Comparison of ENCODE assay signal across 8 cellular contexts in the genomic region with DNA sequence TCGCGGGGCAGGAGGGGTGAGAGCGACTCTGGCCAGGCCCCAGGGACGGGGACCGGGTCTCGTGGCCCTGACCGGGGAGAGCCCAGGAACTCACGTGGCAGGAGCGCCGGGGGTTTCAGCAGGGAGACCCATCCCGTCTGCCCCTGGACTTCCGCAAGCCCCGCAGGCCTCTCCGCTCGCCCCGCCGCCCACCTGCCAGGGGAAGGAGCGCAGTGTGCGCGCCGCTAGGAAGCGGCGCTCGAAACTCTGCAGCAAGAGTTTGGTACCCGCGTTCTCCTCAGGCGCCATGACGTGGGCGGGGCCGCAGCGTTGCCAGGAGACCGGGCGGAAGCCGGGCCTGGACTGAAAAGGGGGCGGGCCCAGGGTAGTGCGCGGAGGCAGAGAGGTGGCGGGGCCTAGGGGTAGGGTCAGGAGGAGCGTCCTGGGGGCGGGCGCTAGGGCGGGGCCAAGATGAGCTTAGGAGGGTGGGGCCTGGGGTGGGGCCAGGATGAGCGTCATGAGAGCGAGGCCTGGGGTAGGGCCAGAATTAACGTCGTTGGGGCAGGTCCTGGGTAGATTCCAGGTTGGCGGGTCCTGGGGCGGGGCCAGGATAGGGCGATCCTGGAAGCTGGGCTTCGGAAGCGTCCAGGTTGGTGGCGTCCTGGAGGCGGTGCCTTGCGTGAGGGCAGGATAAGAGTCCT. TPM values are rescaled to one million over a fixed set of nuclear protein-coding genes. Genes with fewer than 3 reads are reported as not detected.
A peak's percentile ranks its signal among the peaks of the same experiment; 100 is the strongest.
DNase-seq lines count a peak whose midpoint lies in the region; ATAC-seq and TF ChIP-seq lines count a peak whose summit lies in the region.

No MANE protein-coding gene starts in this region.

- peaks cover 10% of the 10 kb centered on the region for H3K4me1 Mint-ChIP-seq in T-helper 1 cell treated with Interleukin-12 subunit alpha and Interleukin-12 subunit beta and Interleukin-4 antibody, amounts not matched to agents 30 μg/mL and 1 μg/mL, for 36 hours (ENCODE audit: low read depth)

- H3K4me3 ChIP-seq in psoas muscle (peak overlapping the region; percentile 84), uterus (peak overlapping the region; percentile 61 to 73)

- H3K27ac Mint-ChIP-seq in T-helper 1 cell treated with Interleukin-12 subunit alpha and Interleukin-12 subunit beta and Interleukin-4 antibody, amounts not matched to agents 30 μg/mL and 1 μg/mL, for 36 hours, result peak overlapping the region; percentile 100

- no peaks in the 10 kb centered on the region for H3K36me3 Mint-ChIP-seq in T-helper 1 cell treated with Interleukin-12 subunit alpha and Interleukin-12 subunit beta and Interleukin-4 antibody, amounts not matched to agents 30 μg/mL and 1 μg/mL, for 36 hours (ENCODE audit: low read depth)

- H3K9me3 Mint-ChIP-seq in T-helper 1 cell treated with Interleukin-12 subunit alpha and Interleukin-12 subunit beta and Interleukin-4 antibody, amounts not matched to agents 30 μg/mL and 1 μg/mL, for 36 hours, result no peaks in the 10 kb centered on the region

- H3K36me3 ChIP-seq in psoas muscle (ENCODE audit: insufficient read depth in 1 of 2, low read depth in 1 of 2) (no peaks in the 10 kb centered on the region), uterus (no peaks in the 10 kb centered on the region)

- peaks cover 15% of the 10 kb centered on the region for H3K27me3 Mint-ChIP-seq in T-helper 1 cell treated with Interleukin-12 subunit alpha and Interleukin-12 subunit beta and Interleukin-4 antibody, amounts not matched to agents 30 μg/mL and 1 μg/mL, for 36 hours (ENCODE audit: low read depth)

- DNase-seq in NCI-H1694 (lab: John Stamatoyannopoulos, UW), result peak; percentile 99
- DNase-seq in anterior cingulate cortex (lab: John Stamatoyannopoulos, UW), result peak; percentile 80 to 100 (median 99)
- peak; percentile 100 for DNase-seq in left ventricle myocardium superior
- peak; percentile 100 for DNase-seq in psoas muscle
- DNase-seq in uterus, result peak; percentile 99 to 100

- H3K4me1 ChIP-seq in psoas muscle (peaks cover 6% of the 10 kb centered on the region), uterus (no peaks in the 10 kb centered on the region)

- H3K4me3 Mint-ChIP-seq in T-helper 1 cell treated with Interleukin-12 subunit alpha and Interleukin-12 subunit beta and Interleukin-4 antibody, amounts not matched to agents 30 μg/mL and 1 μg/mL, for 36 hours, result peak overlapping the region; percentile 95

- H3K9me3 ChIP-seq in psoas muscle, result no peaks in the 10 kb centered on the region
- no peaks in the 10 kb centered on the region for H3K9me3 ChIP-seq in uterus

- peak overlapping the region; percentile 76 for H3K27ac ChIP-seq in psoas muscle
- peak overlapping the region; percentile 85 to 95 for H3K27ac ChIP-seq in uterus

- peak; percentile 100 for ATAC-seq in HG02885 (IDR thresholded peaks at IDR 0.05; ENCODE audit: poor library complexity, unreplicated experiment)
- peak; percentile 100 for ATAC-seq in left ventricle myocardium superior
- peak; percentile 100 for ATAC-seq in psoas muscle

- TF ChIP-seq POLR2A in GM15510 (IDR thresholded peaks at IDR 0.05; ENCODE audit: borderline replicate concordance, extremely low read depth, insufficient read length) (peak; percentile 60), uterus (IDR thresholded peaks at IDR 0.05) (peak; percentile 17 to 43)

- whole genome bisulfite sequencing in psoas muscle, 3 donors, result 0% methylated on average over 44 to 54 of the region's 54 CpGs

- TF ChIP-seq CTCF in psoas muscle (IDR thresholded peaks at IDR 0.05), result no peak
- TF ChIP-seq CTCF in uterus (IDR thresholded peaks at IDR 0.05), result no peak

- intact Hi-C loops in left ventricle myocardium superior (cut with micrococcal nuclease) (no loop called here), psoas muscle (cut with DNase I) (no loop called here), uterus (cut with DNase I; ENCODE audit: low total_unique reads) (no loop called here)

- H3K27me3 ChIP-seq in psoas muscle (ENCODE audit: insufficient read depth in 3 of 3, low read length in 2 of 3), result no peaks in the 10 kb centered on the region
- no peaks in the 10 kb centered on the region for H3K27me3 ChIP-seq in uterus

RNA-seq across cellular contexts. Expression of gene ALG1L2, which starts 29.7 kb away (rescaled TPM):
- total RNA-seq in left ventricle myocardium superior (not detected), psoas muscle (not detected), uterus (1 to 10 TPM in 1 of 4 donors, not detected in 3; 4.0 TPM)
- not detected for polyA plus RNA-seq in psoas muscle

Comparison
In these comparisons a context has a peak if more than half of its experiments do, and no peak if none do; other contexts are left out.
1. Peak in every context shown above with its lines: DNase-seq, ATAC-seq, H3K4me3 ChIP-seq and H3K27ac ChIP-seq.